ENCODE assay signal across 1 cellular context in genomic region chr6:31729515-31729978, GRCh38.
A peak's percentile ranks its signal among the peaks of the same experiment; 100 is the strongest.
TF ChIP-seq lines count a peak whose summit lies in the region.

No MANE protein-coding gene starts in this region.

TF ChIP-seq in HepG2, 621 proteins besides CTCF, POLR2A, EP300 and RAD21 (continued from another document and continues in another):
- TF ChIP-seq ZHX1 (CRISPR knock-in tag; IDR thresholded peaks at IDR 0.05; ENCODE audit: low read depth), result no peak
- no peak; the same call in 1 of the 2 replicates for TF ChIP-seq ZBTB4 (CRISPR knock-in tag; IDR thresholded peaks at IDR 0.05; ENCODE audit: borderline replicate concordance)
- no peak for TF ChIP-seq RBAK (CRISPR knock-in tag; IDR thresholded peaks at IDR 0.05)
- TF ChIP-seq ZNF30 (CRISPR knock-in tag; IDR thresholded peaks at IDR 0.05), result no peak
- no peak for TF ChIP-seq ZSCAN12 (CRISPR knock-in tag; IDR thresholded peaks at IDR 0.05)
- no peak for TF ChIP-seq MAF1 (CRISPR knock-in tag; IDR thresholded peaks at IDR 0.05; ENCODE audit: borderline replicate concordance)
- peak; percentile 77; the same call in 1 of the 2 replicates for TF ChIP-seq CBX5 (CRISPR knock-in tag; IDR thresholded peaks at IDR 0.05; ENCODE audit: borderline replicate concordance)
- 0 out of 2 replicates have a peak, but pooled peaks have one; percentile 22 for TF ChIP-seq NFYC (CRISPR knock-in tag; IDR thresholded peaks at IDR 0.05)
- no peak for TF ChIP-seq JARID2 (CRISPR knock-in tag; IDR thresholded peaks at IDR 0.05; ENCODE audit: insufficient replicate concordance)
- no peak; the same call in none of the 2 replicates for TF ChIP-seq ZNF557 (CRISPR knock-in tag; IDR thresholded peaks at IDR 0.05)
- peak; percentile 16; the same call in 1 of the 2 replicates for TF ChIP-seq SOX13 (IDR thresholded peaks at IDR 0.05)
- TF ChIP-seq SOX13 (CRISPR knock-in tag; conservative IDR thresholded peaks at IDR 0.05 in 1 of 2, IDR thresholded peaks at IDR 0.05 in 1 of 2), result peak in 1 of 2 experiments; percentile 20; a peak in 2 of 4 replicates
- peak; percentile 33 for TF ChIP-seq TAF1 (CRISPR knock-in tag; IDR thresholded peaks at IDR 0.05)
- TF ChIP-seq TEF (CRISPR knock-in tag; IDR thresholded peaks at IDR 0.05), result no peak
- peak; percentile 68; the same call in 1 of the 2 replicates for TF ChIP-seq ZMYM2 (CRISPR knock-in tag; IDR thresholded peaks at IDR 0.05)
- TF ChIP-seq, protein P1, sequence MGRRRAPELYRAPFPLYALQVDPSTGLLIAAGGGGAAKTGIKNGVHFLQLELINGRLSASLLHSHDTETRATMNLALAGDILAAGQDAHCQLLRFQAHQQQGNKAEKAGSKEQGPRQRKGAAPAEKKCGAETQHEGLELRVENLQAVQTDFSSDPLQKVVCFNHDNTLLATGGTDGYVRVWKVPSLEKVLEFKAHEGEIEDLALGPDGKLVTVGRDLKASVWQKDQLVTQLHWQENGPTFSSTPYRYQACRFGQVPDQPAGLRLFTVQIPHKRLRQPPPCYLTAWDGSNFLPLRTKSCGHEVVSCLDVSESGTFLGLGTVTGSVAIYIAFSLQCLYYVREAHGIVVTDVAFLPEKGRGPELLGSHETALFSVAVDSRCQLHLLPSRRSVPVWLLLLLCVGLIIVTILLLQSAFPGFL (CRISPR knock-in tag; IDR thresholded peaks at IDR 0.05), result no peak
- TF ChIP-seq ZBTB7B (CRISPR knock-in tag; IDR thresholded peaks at IDR 0.05), result peak; percentile 90
- TF ChIP-seq ZSCAN5A (CRISPR knock-in tag; IDR thresholded peaks at IDR 0.05; ENCODE audit: borderline replicate concordance), result no peak
- TF ChIP-seq ARID2 (CRISPR knock-in tag; IDR thresholded peaks at IDR 0.05; ENCODE audit: borderline replicate concordance), result no peak
- no peak for TF ChIP-seq ZNF44 (CRISPR knock-in tag; IDR thresholded peaks at IDR 0.05)
- TF ChIP-seq HIC2 (CRISPR knock-in tag; IDR thresholded peaks at IDR 0.05; ENCODE audit: low read depth), result no peak
- TF ChIP-seq, protein P2, sequence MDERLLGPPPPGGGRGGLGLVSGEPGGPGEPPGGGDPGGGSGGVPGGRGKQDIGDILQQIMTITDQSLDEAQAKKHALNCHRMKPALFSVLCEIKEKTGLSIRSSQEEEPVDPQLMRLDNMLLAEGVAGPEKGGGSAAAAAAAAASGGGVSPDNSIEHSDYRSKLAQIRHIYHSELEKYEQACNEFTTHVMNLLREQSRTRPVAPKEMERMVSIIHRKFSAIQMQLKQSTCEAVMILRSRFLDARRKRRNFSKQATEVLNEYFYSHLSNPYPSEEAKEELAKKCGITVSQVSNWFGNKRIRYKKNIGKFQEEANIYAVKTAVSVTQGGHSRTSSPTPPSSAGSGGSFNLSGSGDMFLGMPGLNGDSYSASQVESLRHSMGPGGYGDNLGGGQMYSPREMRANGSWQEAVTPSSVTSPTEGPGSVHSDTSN (CRISPR knock-in tag; IDR thresholded peaks at IDR 0.05), result no peak
- 0 out of 2 replicates have a peak, but pooled peaks have one; percentile 2 for TF ChIP-seq ZSCAN20 (CRISPR knock-in tag; IDR thresholded peaks at IDR 0.05; ENCODE audit: borderline replicate concordance)
- no peak for TF ChIP-seq HIVEP1 (CRISPR knock-in tag; IDR thresholded peaks at IDR 0.05)
- TF ChIP-seq SP140L (CRISPR knock-in tag; IDR thresholded peaks at IDR 0.05; ENCODE audit: borderline replicate concordance), result no peak
- no peak for TF ChIP-seq ZNF724P (CRISPR knock-in tag; IDR thresholded peaks at IDR 0.05; ENCODE audit: borderline replicate concordance)
- TF ChIP-seq, protein P3, sequence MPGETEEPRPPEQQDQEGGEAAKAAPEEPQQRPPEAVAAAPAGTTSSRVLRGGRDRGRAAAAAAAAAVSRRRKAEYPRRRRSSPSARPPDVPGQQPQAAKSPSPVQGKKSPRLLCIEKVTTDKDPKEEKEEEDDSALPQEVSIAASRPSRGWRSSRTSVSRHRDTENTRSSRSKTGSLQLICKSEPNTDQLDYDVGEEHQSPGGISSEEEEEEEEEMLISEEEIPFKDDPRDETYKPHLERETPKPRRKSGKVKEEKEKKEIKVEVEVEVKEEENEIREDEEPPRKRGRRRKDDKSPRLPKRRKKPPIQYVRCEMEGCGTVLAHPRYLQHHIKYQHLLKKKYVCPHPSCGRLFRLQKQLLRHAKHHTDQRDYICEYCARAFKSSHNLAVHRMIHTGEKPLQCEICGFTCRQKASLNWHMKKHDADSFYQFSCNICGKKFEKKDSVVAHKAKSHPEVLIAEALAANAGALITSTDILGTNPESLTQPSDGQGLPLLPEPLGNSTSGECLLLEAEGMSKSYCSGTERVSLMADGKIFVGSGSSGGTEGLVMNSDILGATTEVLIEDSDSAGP (CRISPR knock-in tag; IDR thresholded peaks at IDR 0.05; ENCODE audit: borderline replicate concordance), result peak; percentile 87
- TF ChIP-seq, protein P4, sequence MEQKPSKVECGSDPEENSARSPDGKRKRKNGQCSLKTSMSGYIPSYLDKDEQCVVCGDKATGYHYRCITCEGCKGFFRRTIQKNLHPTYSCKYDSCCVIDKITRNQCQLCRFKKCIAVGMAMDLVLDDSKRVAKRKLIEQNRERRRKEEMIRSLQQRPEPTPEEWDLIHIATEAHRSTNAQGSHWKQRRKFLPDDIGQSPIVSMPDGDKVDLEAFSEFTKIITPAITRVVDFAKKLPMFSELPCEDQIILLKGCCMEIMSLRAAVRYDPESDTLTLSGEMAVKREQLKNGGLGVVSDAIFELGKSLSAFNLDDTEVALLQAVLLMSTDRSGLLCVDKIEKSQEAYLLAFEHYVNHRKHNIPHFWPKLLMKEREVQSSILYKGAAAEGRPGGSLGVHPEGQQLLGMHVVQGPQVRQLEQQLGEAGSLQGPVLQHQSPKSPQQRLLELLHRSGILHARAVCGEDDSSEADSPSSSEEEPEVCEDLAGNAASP (CRISPR knock-in tag; IDR thresholded peaks at IDR 0.05; ENCODE audit: borderline replicate concordance), result peak; percentile 57; the same call in 1 of the 2 replicates
- TF ChIP-seq RAD51 (IDR thresholded peaks at IDR 0.05; ENCODE audit: borderline replicate concordance), result no peak
- TF ChIP-seq, protein P5, sequence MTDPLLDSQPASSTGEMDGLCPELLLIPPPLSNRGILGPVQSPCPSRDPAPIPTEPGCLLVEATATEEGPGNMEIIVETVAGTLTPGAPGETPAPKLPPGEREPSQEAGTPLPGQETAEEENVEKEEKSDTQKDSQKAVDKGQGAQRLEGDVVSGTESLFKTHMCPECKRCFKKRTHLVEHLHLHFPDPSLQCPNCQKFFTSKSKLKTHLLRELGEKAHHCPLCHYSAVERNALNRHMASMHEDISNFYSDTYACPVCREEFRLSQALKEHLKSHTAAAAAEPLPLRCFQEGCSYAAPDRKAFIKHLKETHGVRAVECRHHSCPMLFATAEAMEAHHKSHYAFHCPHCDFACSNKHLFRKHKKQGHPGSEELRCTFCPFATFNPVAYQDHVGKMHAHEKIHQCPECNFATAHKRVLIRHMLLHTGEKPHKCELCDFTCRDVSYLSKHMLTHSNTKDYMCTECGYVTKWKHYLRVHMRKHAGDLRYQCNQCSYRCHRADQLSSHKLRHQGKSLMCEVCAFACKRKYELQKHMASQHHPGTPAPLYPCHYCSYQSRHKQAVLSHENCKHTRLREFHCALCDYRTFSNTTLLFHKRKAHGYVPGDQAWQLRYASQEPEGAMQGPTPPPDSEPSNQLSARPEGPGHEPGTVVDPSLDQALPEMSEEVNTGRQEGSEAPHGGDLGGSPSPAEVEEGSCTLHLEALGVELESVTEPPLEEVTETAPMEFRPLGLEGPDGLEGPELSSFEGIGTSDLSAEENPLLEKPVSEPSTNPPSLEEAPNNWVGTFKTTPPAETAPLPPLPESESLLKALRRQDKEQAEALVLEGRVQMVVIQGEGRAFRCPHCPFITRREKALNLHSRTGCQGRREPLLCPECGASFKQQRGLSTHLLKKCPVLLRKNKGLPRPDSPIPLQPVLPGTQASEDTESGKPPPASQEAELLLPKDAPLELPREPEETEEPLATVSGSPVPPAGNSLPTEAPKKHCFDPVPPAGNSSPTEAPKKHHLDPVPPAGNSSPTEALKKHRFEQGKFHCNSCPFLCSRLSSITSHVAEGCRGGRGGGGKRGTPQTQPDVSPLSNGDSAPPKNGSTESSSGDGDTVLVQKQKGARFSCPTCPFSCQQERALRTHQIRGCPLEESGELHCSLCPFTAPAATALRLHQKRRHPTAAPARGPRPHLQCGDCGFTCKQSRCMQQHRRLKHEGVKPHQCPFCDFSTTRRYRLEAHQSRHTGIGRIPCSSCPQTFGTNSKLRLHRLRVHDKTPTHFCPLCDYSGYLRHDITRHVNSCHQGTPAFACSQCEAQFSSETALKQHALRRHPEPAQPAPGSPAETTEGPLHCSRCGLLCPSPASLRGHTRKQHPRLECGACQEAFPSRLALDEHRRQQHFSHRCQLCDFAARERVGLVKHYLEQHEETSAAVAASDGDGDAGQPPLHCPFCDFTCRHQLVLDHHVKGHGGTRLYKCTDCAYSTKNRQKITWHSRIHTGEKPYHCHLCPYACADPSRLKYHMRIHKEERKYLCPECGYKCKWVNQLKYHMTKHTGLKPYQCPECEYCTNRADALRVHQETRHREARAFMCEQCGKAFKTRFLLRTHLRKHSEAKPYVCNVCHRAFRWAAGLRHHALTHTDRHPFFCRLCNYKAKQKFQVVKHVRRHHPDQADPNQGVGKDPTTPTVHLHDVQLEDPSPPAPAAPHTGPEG (CRISPR knock-in tag; IDR thresholded peaks at IDR 0.05), result peak; percentile 77
- peak; percentile 78 for TF ChIP-seq HDAC1 (CRISPR knock-in tag; IDR thresholded peaks at IDR 0.05)
- TF ChIP-seq CENPX (CRISPR knock-in tag; IDR thresholded peaks at IDR 0.05), result no peak
- no peak for TF ChIP-seq ZNF782 (CRISPR knock-in tag; IDR thresholded peaks at IDR 0.05; ENCODE audit: borderline replicate concordance)
